Comparison of ENCODE assay signal across 29 cellular contexts in genomic region chr7:1623810-1624209, GRCh38. TPM values are rescaled to one million over a fixed set of nuclear protein-coding genes. Genes with fewer than 3 reads are reported as not detected.
"Had no signal": no experiment of that assay in that cellular context is flagged by ENCODE, and none has a peak within 500 bp of the region (broad histone marks: within the 10 kb centered on the region; RNA-seq: fewer than 3 reads in every experiment).

No MANE protein-coding gene starts in this region.

- H3K27ac ChIP-seq: adrenal gland, SJSA1 had no signal

- H3K36me3 ChIP-seq: adrenal gland, MG63, SJSA1 had no signal

- H3K4me3 ChIP-seq: adrenal gland, MG63, SJSA1 had no signal

- H3K4me1 ChIP-seq: adrenal gland, SJSA1 had no signal

- H3K9me3 ChIP-seq: adrenal gland, MG63 had no signal

- ATAC-seq: activated CD4-positive, alpha-beta T cell treated with anti-CD3 and anti-CD28 coated beads for 36 hours; activated CD4-positive, CD25-positive, alpha-beta regulatory T cell treated with anti-CD3 and anti-CD28 coated beads, Interleukin-2, amount 50 U/mL, for 24 hours; activated CD8-positive, alpha-beta T cell treated with anti-CD3 and anti-CD28 coated beads, Interleukin-2, amount 10 ng/mL, durations not matched to agents 7 days and 5 days; Panc1; WTC11 had no signal

- DNase-seq: activated CD4-positive, alpha-beta T cell treated with anti-CD3 and anti-CD28 coated beads for 36 hours; activated CD4-positive, alpha-beta T cell treated with anti-CD3 and anti-CD28 coated beads, Interleukin-2, amount 10 ng/mL, durations not matched to agents 7 days and 5 days; activated CD4-positive, alpha-beta T cell treated with anti-CD3 and anti-CD28 coated beads, Interleukin-2, amount 50 U/mL, for 48 hours; activated CD8-positive, alpha-beta T cell treated with anti-CD3 and anti-CD28 coated beads, Interleukin-2, amount 10 ng/mL, durations not matched to agents 7 days and 5 days; activated gamma-delta T cell; activated naive CD4-positive, alpha-beta T cell treated with Interleukin-2 at 50 U/mL for 16 hours; activated naive CD8-positive, alpha-beta T cell treated with anti-CD3 and anti-CD28 coated beads, Interleukin-2, amount 10 ng/mL, durations not matched to agents 7 days and 5 days; activated T-cell treated with anti-CD3 and anti-CD28 coated beads, Interleukin-2, amount 50 U/mL, for 24 hours; adrenal gland; caudate nucleus; Kasumi-1; KG1; MG63; NCI-H1048; NCI-H1105 treated with DMSO at 0.1 percent for 48 hours; NCI-H1436; NCI-H1694; NCI-H1930; NCI-H2081 treated with DMSO at 0.1 percent for 48 hours; NCI-H226; NCI-H446 treated with DMSO at 0.1 percent for 48 hours; NCI-H524; NCI-H69; SHP77 treated with DMSO at 0.1 percent for 48 hours had no signal

- H3K27me3 ChIP-seq: MG63 had no signal

RNA-seq across cellular contexts. Expression of gene ELFN1, which starts 46.3 kb away (rescaled TPM):
- total RNA-seq: activated CD8-positive, alpha-beta T cell treated with anti-CD3 and anti-CD28 coated beads, Interleukin-2, amount 10 ng/mL, durations not matched to agents 7 days and 5 days; activated naive CD8-positive, alpha-beta T cell treated with anti-CD3 and anti-CD28 coated beads, Interleukin-2, amount 10 ng/mL, durations not matched to agents 7 days and 5 days; activated T-helper 2 cell treated with anti-CD3 and anti-CD28 coated beads, Interferon-gamma antibody, Interleukin-2, Interleukin-4, amounts not matched to agents 10 μg/mL and 5 μg/mL and 100 μg/mL, durations not matched to agents 14 hours and 24 hours and 36 hours; SJSA1 had no signal
